ENCODE assay signal across 3 cellular contexts in the genomic region with DNA sequence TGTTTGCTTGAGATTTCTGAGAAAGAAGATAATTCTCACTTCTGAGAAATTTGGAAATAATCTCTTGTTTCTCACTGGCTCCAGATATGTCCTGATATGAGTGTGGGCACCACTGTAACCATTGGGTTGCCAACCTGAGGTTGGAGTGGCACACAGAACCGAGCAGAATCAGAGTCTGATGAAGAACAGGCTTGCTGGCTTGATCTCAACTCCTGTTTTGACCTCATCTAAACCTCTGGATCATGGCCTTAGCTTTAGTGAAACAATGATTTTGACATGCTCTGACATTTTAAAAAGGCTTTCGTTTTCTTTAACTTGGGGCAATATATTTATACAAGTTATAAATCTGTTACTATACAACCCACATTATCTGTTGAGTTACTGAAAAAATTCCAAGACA.
"Had no signal": no experiment of that assay in that cellular context is flagged by ENCODE, and none has a peak within 500 bp of the region (broad histone marks: within the 10 kb centered on the region; RNA-seq: fewer than 3 reads in every experiment).

No MANE protein-coding gene starts in this region.

- DNase-seq: GDM1, GF-D8 had no signal

- ATAC-seq: GM12878 had no signal

- H3K4me3 ChIP-seq: GM12878 had no signal
